In the genomic region with DNA sequence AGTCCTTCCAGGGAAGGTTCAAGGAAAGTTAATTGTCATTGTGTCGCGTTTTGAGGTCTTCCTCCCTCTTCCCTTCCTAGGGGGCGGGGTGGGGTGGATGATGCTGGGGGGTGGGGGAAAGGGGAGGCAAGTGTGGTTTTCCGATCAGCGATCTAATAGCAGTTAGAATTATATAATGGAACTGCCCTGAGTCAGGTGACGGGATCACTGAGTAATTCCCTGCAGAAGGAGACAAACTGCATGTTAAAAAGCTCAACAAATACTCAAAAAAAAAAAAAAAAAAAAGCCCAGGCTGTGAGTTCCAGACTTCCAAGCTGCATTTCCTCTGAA, we compare ENCODE assay signal across 1 cellular context.
TF ChIP-seq lines count a peak whose summit lies in the region.

No MANE protein-coding gene starts in this region.

TF ChIP-seq in GM23338, 12 proteins besides CTCF, POLR2A, EP300 and RAD21 (continued from another document):
- TF ChIP-seq, protein P1, sequence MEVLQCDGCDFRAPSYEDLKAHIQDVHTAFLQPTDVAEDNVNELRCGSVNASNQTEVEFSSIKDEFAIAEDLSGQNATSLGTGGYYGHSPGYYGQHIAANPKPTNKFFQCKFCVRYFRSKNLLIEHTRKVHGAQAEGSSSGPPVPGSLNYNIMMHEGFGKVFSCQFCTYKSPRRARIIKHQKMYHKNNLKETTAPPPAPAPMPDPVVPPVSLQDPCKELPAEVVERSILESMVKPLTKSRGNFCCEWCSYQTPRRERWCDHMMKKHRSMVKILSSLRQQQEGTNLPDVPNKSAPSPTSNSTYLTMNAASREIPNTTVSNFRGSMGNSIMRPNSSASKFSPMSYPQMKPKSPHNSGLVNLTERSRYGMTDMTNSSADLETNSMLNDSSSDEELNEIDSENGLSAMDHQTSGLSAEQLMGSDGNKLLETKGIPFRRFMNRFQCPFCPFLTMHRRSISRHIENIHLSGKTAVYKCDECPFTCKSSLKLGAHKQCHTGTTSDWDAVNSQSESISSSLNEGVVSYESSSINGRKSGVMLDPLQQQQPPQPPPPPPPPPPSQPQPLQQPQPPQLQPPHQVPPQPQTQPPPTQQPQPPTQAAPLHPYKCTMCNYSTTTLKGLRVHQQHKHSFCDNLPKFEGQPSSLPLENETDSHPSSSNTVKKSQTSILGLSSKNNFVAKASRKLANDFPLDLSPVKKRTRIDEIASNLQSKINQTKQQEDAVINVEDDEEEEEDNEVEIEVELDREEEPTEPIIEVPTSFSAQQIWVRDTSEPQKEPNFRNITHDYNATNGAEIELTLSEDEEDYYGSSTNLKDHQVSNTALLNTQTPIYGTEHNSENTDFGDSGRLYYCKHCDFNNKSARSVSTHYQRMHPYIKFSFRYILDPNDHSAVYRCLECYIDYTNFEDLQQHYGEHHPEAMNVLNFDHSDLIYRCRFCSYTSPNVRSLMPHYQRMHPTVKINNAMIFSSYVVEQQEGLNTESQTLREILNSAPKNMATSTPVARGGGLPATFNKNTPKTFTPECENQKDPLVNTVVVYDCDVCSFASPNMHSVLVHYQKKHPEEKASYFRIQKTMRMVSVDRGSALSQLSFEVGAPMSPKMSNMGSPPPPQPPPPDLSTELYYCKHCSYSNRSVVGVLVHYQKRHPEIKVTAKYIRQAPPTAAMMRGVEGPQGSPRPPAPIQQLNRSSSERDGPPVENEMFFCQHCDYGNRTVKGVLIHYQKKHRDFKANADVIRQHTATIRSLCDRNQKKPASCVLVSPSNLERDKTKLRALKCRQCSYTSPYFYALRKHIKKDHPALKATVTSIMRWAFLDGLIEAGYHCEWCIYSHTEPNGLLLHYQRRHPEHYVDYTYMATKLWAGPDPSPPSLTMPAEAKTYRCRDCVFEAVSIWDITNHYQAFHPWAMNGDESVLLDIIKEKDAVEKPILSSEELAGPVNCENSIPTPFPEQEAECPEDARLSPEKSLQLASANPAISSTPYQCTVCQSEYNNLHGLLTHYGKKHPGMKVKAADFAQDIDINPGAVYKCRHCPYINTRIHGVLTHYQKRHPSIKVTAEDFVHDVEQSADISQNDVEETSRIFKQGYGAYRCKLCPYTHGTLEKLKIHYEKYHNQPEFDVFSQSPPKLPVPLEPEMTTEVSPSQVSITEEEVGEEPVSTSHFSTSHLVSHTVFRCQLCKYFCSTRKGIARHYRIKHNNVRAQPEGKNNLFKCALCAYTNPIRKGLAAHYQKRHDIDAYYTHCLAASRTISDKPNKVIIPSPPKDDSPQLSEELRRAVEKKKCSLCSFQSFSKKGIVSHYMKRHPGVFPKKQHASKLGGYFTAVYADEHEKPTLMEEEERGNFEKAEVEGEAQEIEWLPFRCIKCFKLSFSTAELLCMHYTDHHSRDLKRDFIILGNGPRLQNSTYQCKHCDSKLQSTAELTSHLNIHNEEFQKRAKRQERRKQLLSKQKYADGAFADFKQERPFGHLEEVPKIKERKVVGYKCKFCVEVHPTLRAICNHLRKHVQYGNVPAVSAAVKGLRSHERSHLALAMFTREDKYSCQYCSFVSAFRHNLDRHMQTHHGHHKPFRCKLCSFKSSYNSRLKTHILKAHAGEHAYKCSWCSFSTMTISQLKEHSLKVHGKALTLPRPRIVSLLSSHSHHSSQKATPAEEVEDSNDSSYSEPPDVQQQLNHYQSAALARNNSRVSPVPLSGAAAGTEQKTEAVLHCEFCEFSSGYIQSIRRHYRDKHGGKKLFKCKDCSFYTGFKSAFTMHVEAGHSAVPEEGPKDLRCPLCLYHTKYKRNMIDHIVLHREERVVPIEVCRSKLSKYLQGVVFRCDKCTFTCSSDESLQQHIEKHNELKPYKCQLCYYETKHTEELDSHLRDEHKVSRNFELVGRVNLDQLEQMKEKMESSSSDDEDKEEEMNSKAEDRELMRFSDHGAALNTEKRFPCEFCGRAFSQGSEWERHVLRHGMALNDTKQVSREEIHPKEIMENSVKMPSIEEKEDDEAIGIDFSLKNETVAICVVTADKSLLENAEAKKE (CRISPR knock-in tag; IDR thresholded peaks at IDR 0.05) = no peak
- TF ChIP-seq EZH2phosphoT487 (IDR thresholded peaks at IDR 0.05; ENCODE audit: unreplicated experiment) (no peak), POLR2AphosphoS5 (IDR thresholded peaks at IDR 0.05; ENCODE audit: low read depth) (no peak), STAT1 (IDR thresholded peaks at IDR 0.05; ENCODE audit: unreplicated experiment) (no peak), NANOG (IDR thresholded peaks at IDR 0.05; ENCODE audit: borderline replicate concordance) (no peak), ZNF114 (CRISPR knock-in tag; IDR thresholded peaks at IDR 0.05) (no peak), JUNB (IDR thresholded peaks at IDR 0.05; ENCODE audit: unreplicated experiment) (no peak), ZNF331 (CRISPR knock-in tag; IDR thresholded peaks at IDR 0.05; ENCODE audit: low read depth) (no peak)
- TF ChIP-seq, protein P2, sequence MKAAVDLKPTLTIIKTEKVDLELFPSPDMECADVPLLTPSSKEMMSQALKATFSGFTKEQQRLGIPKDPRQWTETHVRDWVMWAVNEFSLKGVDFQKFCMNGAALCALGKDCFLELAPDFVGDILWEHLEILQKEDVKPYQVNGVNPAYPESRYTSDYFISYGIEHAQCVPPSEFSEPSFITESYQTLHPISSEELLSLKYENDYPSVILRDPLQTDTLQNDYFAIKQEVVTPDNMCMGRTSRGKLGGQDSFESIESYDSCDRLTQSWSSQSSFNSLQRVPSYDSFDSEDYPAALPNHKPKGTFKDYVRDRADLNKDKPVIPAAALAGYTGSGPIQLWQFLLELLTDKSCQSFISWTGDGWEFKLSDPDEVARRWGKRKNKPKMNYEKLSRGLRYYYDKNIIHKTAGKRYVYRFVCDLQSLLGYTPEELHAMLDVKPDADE (IDR thresholded peaks at IDR 0.05) = no peak
